15 cellular contexts compared by ENCODE assay signal in genomic region chr6:45836438-45836824, GRCh38.
DNase-seq lines count a peak whose midpoint lies in the region; ATAC-seq and TF ChIP-seq lines count a peak whose summit lies in the region.
"Had no signal": no experiment of that assay in that cellular context is flagged by ENCODE, and none has a peak within 500 bp of the region (broad histone marks: within the 10 kb centered on the region; RNA-seq: fewer than 3 reads in every experiment).

No MANE protein-coding gene starts in this region.

- no peak overlapping the region for H3K4me3 ChIP-seq in mesenchymal stem cell (ENCODE audit: insufficient read depth in 1 of 2, low read depth in 1 of 2, low read length in 2 of 2)
- no peak overlapping the region for H3K4me3 ChIP-seq in prostate gland
- H3K4me3 ChIP-seq: BLaER1 had no signal

- H3K9me3 ChIP-seq in mesenchymal stem cell (ENCODE audit: control insufficient read depth, low read length) (no peaks in the 10 kb centered on the region), prostate gland (no peaks in the 10 kb centered on the region)
- H3K9me3 ChIP-seq: BLaER1 had no signal

- H3K27me3 ChIP-seq in mesenchymal stem cell (ENCODE audit: control insufficient read depth in 1 of 2, insufficient read depth in 1 of 2, low read length in 2 of 2) (peaks cover 0 to 6% of the 10 kb centered on the region in 2 experiments), prostate gland (replicated peaks; ENCODE audit: insufficient read depth) (no peaks in the 10 kb centered on the region)
- H3K27me3 ChIP-seq: BLaER1 had no signal

- no peak overlapping the region for H3K4ac ChIP-seq in mesenchymal stem cell (ENCODE audit: low read depth in 1 of 2, low read length in 2 of 2)

- no peaks in the 10 kb centered on the region for H3K36me3 ChIP-seq in mesenchymal stem cell (ENCODE audit: control insufficient read depth in 1 of 2, insufficient read depth in 2 of 2, low read depth in 1 of 2, low read length in 2 of 2)
- no peaks in the 10 kb centered on the region for H3K36me3 ChIP-seq in prostate gland
- H3K36me3 ChIP-seq: BLaER1 had no signal

- no peak for ATAC-seq in natural killer cell treated with Interleukin-12 subunit alpha and Interleukin-12 subunit beta and Interleukin-15 and Interleukin-18, amount 100 ng/mL, for 72 hours
- ATAC-seq in natural killer cell: no peak
- no peak for ATAC-seq in effector memory CD8-positive, alpha-beta T cell (replicated peaks)

- 61% methylated on average over 3 of the region's 4 CpGs for WGBS in mesenchymal stem cell
- WGBS in prostate gland: 70% methylated on average over 4 of the region's 4 CpGs

- H3K4me1 ChIP-seq in mesenchymal stem cell (ENCODE audit: control insufficient read depth, insufficient read depth, low read depth, low read length) (peaks cover 4% of the 10 kb centered on the region), prostate gland (replicated peaks) (no peaks in the 10 kb centered on the region)

- H2BK15ac ChIP-seq in mesenchymal stem cell (ENCODE audit: low read depth, poor library complexity, severe bottlenecking): no peak overlapping the region

- intact Hi-C loops in activated CD4-positive, alpha-beta T cell treated with anti-CD3 and anti-CD28 coated beads, Interleukin-2, amount 10 ng/mL, durations not matched to agents 24 days and 14 days (cut with micrococcal nuclease): loop anchor here (10.0 kb wide), 1 partner anchor 178 kb away; the partner anchor contains the start of gene CLIC5
- intact Hi-C loops in natural killer cell (cut with micrococcal nuclease): no loop called here
- intact Hi-C loops in prostate gland (cut with DNase I): no loop called here

- H4K91ac ChIP-seq in mesenchymal stem cell (ENCODE audit: low read length): no peak overlapping the region

- no peak overlapping the region for H2BK12ac ChIP-seq in mesenchymal stem cell (ENCODE audit: low read length in 2 of 2)

- H3K27ac ChIP-seq in mesenchymal stem cell (ENCODE audit: low read length, poor library complexity, severe bottlenecking): no peak overlapping the region
- no peak overlapping the region for H3K27ac ChIP-seq in prostate gland
- H3K27ac ChIP-seq: BLaER1 had no signal

- peak overlapping the region; percentile 34 for H2AK5ac ChIP-seq in mesenchymal stem cell (ENCODE audit: low read length, severe bottlenecking)

- H3K27me3 Mint-ChIP-seq in activated CD4-positive, alpha-beta T cell treated with anti-CD3 and anti-CD28 coated beads, Interleukin-2, amount 10 ng/mL, durations not matched to agents 24 days and 14 days: no peaks in the 10 kb centered on the region
- peaks cover 6 to 12% of the 10 kb centered on the region in 2 donors for H3K27me3 Mint-ChIP-seq in natural killer cell treated with Interleukin-12 subunit alpha and Interleukin-12 subunit beta and Interleukin-15 and Interleukin-18, amount 100 ng/mL, for 72 hours
- no peaks in the 10 kb centered on the region for H3K27me3 Mint-ChIP-seq in natural killer cell (ENCODE audit: low read depth in 2 of 2)
- H3K27me3 Mint-ChIP-seq in effector memory CD8-positive, alpha-beta T cell: no peaks in the 10 kb centered on the region
- H3K27me3 Mint-ChIP-seq: CD4-positive, CD25-positive, alpha-beta regulatory T cell had no signal

- no peak overlapping the region for H2AFZ ChIP-seq in mesenchymal stem cell (ENCODE audit: low read depth, low read length)

- no peak overlapping the region for H2BK120ac ChIP-seq in mesenchymal stem cell (ENCODE audit: low read depth, low read length)

- no peak overlapping the region for H3K14ac ChIP-seq in mesenchymal stem cell (ENCODE audit: low read length in 2 of 2)

- peak overlapping the region; percentile 85 for H3K27ac Mint-ChIP-seq in activated CD4-positive, alpha-beta T cell treated with anti-CD3 and anti-CD28 coated beads, Interleukin-2, amount 10 ng/mL, durations not matched to agents 24 days and 14 days
- H3K27ac Mint-ChIP-seq in natural killer cell treated with Interleukin-12 subunit alpha and Interleukin-12 subunit beta and Interleukin-15 and Interleukin-18, amount 100 ng/mL, for 72 hours: peak overlapping the region; percentile 86 to 95
- no peak overlapping the region for H3K27ac Mint-ChIP-seq in natural killer cell
- peak overlapping the region in 1 of 2 donors; percentile 33 for H3K27ac Mint-ChIP-seq in effector memory CD8-positive, alpha-beta T cell

- no peak for TF ChIP-seq POLR2A in prostate gland (IDR thresholded peaks at IDR 0.05)

- H3K4me3 Mint-ChIP-seq in activated CD4-positive, alpha-beta T cell treated with anti-CD3 and anti-CD28 coated beads, Interleukin-2, amount 10 ng/mL, durations not matched to agents 24 days and 14 days: no peak overlapping the region
- no peak overlapping the region for H3K4me3 Mint-ChIP-seq in natural killer cell treated with Interleukin-12 subunit alpha and Interleukin-12 subunit beta and Interleukin-15 and Interleukin-18, amount 100 ng/mL, for 72 hours
- no peak overlapping the region for H3K4me3 Mint-ChIP-seq in natural killer cell
- no peak overlapping the region for H3K4me3 Mint-ChIP-seq in effector memory CD8-positive, alpha-beta T cell
- H3K4me3 Mint-ChIP-seq: CD4-positive, CD25-positive, alpha-beta regulatory T cell; H9 had no signal

- no peak overlapping the region for H4K8ac ChIP-seq in mesenchymal stem cell (ENCODE audit: low read length)

- H3K4me1 Mint-ChIP-seq in activated CD4-positive, alpha-beta T cell treated with anti-CD3 and anti-CD28 coated beads, Interleukin-2, amount 10 ng/mL, durations not matched to agents 24 days and 14 days: peaks cover 43% of the 10 kb centered on the region
- H3K4me1 Mint-ChIP-seq in natural killer cell treated with Interleukin-12 subunit alpha and Interleukin-12 subunit beta and Interleukin-15 and Interleukin-18, amount 100 ng/mL, for 72 hours (ENCODE audit: low read depth in 2 of 2): peaks cover 38 to 58% of the 10 kb centered on the region in 2 donors
- H3K4me1 Mint-ChIP-seq in natural killer cell: peaks cover 2 to 18% of the 10 kb centered on the region in 2 donors
- peaks cover under 1 to 19% of the 10 kb centered on the region in 2 donors for H3K4me1 Mint-ChIP-seq in effector memory CD8-positive, alpha-beta T cell (ENCODE audit: low read depth in 2 of 2)
- H3K4me1 Mint-ChIP-seq: H9 had no signal

- DNase-seq in activated CD4-positive, alpha-beta T cell treated with anti-CD3 and anti-CD28 coated beads, Interleukin-2, amount 10 ng/mL, durations not matched to agents 24 days and 14 days: no peak
- DNase-seq in activated CD4-positive, alpha-beta T cell treated with anti-CD3 and anti-CD28 coated beads for 48 hours: no peak
- DNase-seq in natural killer cell treated with Interleukin-12 subunit alpha and Interleukin-12 subunit beta and Interleukin-15 and Interleukin-18, amount 100 ng/mL, for 72 hours (ENCODE audit: low spot score): no peak
- DNase-seq in natural killer cell (no peak), mesenchymal stem cell (no peak), prostate gland (ENCODE audit: low spot score) (no peak)
- no peak for DNase-seq in effector memory CD8-positive, alpha-beta T cell
- DNase-seq: 8988T; AML-193; CD4-positive, CD25-positive, alpha-beta regulatory T cell; DMS53; GF-D8; GOT3; H9 had no signal

- H3K36me3 Mint-ChIP-seq in activated CD4-positive, alpha-beta T cell treated with anti-CD3 and anti-CD28 coated beads, Interleukin-2, amount 10 ng/mL, durations not matched to agents 24 days and 14 days (ENCODE audit: low read depth): no peaks in the 10 kb centered on the region
- no peaks in the 10 kb centered on the region for H3K36me3 Mint-ChIP-seq in natural killer cell treated with Interleukin-12 subunit alpha and Interleukin-12 subunit beta and Interleukin-15 and Interleukin-18, amount 100 ng/mL, for 72 hours
- no peaks in the 10 kb centered on the region for H3K36me3 Mint-ChIP-seq in natural killer cell
- peaks cover 2% of the 10 kb centered on the region for H3K36me3 Mint-ChIP-seq in effector memory CD8-positive, alpha-beta T cell (ENCODE audit: insufficient read depth)
- H3K36me3 Mint-ChIP-seq: CD4-positive, CD25-positive, alpha-beta regulatory T cell had no signal

- H3K9ac ChIP-seq in mesenchymal stem cell (ENCODE audit: low read length): no peak overlapping the region
- H3K9ac ChIP-seq: BLaER1 had no signal

- H3K4me2 ChIP-seq in mesenchymal stem cell (ENCODE audit: low read length, poor library complexity, severe bottlenecking): no peak overlapping the region

- H3K23ac ChIP-seq in mesenchymal stem cell (ENCODE audit: low read length in 2 of 2): no peak overlapping the region

- no peak overlapping the region for H2BK5ac ChIP-seq in mesenchymal stem cell (ENCODE audit: low read depth, low read length, poor library complexity, severe bottlenecking)

- H3K9me3 Mint-ChIP-seq in activated CD4-positive, alpha-beta T cell treated with anti-CD3 and anti-CD28 coated beads, Interleukin-2, amount 10 ng/mL, durations not matched to agents 24 days and 14 days: no peaks in the 10 kb centered on the region
- no peaks in the 10 kb centered on the region for H3K9me3 Mint-ChIP-seq in natural killer cell treated with Interleukin-12 subunit alpha and Interleukin-12 subunit beta and Interleukin-15 and Interleukin-18, amount 100 ng/mL, for 72 hours
- H3K9me3 Mint-ChIP-seq in natural killer cell: no peaks in the 10 kb centered on the region
- H3K9me3 Mint-ChIP-seq in effector memory CD8-positive, alpha-beta T cell: no peaks in the 10 kb centered on the region
- H3K9me3 Mint-ChIP-seq: CD4-positive, CD25-positive, alpha-beta regulatory T cell; H9 had no signal

- no peak overlapping the region for H3K18ac ChIP-seq in mesenchymal stem cell (ENCODE audit: low read depth in 1 of 2, low read length in 2 of 2)

- no peaks in the 10 kb centered on the region for H3K79me1 ChIP-seq in mesenchymal stem cell (replicated peaks; ENCODE audit: low read length, poor library complexity, severe bottlenecking)

- no peak for TF ChIP-seq CTCF in natural killer cell (IDR thresholded peaks at IDR 0.05)
- TF ChIP-seq CTCF in prostate gland (IDR thresholded peaks at IDR 0.05): no peak

Comparison
In these comparisons a context has a peak if more than half of its experiments do, and no peak if none do; other contexts are left out.
1. H3K27ac Mint-ChIP-seq: peak in activated CD4-positive, alpha-beta T cell treated with anti-CD3 and anti-CD28 coated beads, Interleukin-2, amount 10 ng/mL, durations not matched to agents 24 days and 14 days (single experiment) and natural killer cell treated with Interleukin-12 subunit alpha and Interleukin-12 subunit beta and Interleukin-15 and Interleukin-18, amount 100 ng/mL, for 72 hours (2 of 2); none in natural killer cell (0 of 2).